In genomic region chr4:91207535-91207934, GRCh38 we compare ENCODE assay signal across 7 cellular contexts.
"Had no signal": no experiment of that assay in that cellular context is flagged by ENCODE, and none has a peak within 500 bp of the region (broad histone marks: within the 10 kb centered on the region; RNA-seq: fewer than 3 reads in every experiment).

No MANE protein-coding gene starts in this region.

- FAIRE-seq: G401.6, GM12891, GM12892, GM18507, GM19239 had no signal

- DNase-seq: GDM1, GF-D8 had no signal
